In the genomic region with DNA sequence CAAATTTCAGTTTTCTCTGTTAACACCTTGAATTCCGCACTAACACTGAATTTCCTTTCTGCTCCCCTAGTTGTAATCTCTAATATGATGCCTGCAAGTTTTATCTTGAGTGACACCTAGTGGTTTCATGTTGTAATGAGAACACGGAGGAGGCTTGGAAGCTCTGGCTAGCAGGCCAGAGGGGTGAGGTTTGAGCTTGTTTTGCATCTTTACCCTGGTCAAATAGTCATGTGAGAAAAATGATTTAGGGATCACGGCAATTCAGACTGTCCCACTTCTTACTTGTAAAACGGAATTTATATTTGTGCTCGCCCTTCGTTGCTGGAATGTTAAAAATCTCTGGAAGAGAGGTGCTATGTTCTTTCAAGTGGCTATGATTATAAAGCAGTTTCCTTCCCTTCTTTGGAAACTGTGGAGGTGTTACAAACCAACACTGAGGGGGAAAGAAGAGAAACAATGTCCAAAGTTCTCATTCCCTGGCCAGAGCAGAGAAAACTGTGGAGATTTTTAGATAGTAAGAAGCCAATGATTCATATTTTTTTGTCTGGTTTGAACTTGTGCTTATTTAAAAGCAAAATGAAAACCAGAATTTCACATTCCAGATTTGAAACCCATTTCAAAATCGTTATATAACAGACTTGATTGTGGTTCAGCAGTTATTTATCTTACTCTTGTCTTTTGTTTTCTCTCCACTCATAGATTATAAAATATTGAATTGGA, we compare ENCODE assay signal across 9 cellular contexts. TPM values are rescaled to one million over a fixed set of nuclear protein-coding genes. Genes with fewer than 3 reads are reported as not detected.
DNase-seq lines count a peak whose midpoint lies in the region; ATAC-seq, FAIRE-seq and TF ChIP-seq lines count a peak whose summit lies in the region.
"Had no signal": no experiment of that assay in that cellular context is flagged by ENCODE, and none has a peak within 500 bp of the region (broad histone marks: within the 10 kb centered on the region; RNA-seq: fewer than 3 reads in every experiment).

No MANE protein-coding gene starts in this region.

- DNase-seq in activated CD4-positive, alpha-beta T cell treated with anti-CD3 and anti-CD28 coated beads, Interleukin-2, amount 10 ng/mL, durations not matched to agents 7 days and 5 days: peak; percentile 32
- DNase-seq in activated CD4-positive, alpha-beta T cell treated with anti-CD3 and anti-CD28 coated beads, Interleukin-2, amount 50 U/mL, for 1 hour: no peak
- DNase-seq in NCI-H69 (lab: John Stamatoyannopoulos, UW) (peak; percentile 64), MCF 10A (ENCODE audit: unreplicated experiment) (peak; percentile 83)

- H3K27me3 Mint-ChIP-seq in activated CD4-positive, alpha-beta T cell treated with anti-CD3 and anti-CD28 coated beads, Interleukin-2, amount 10 ng/mL, durations not matched to agents 7 days and 5 days: peaks cover 1% of the 10 kb centered on the region
- no peaks in the 10 kb centered on the region for H3K27me3 Mint-ChIP-seq in MCF 10A (ENCODE audit: insufficient read depth, unreplicated experiment)
- no peaks in the 10 kb centered on the region for H3K27me3 Mint-ChIP-seq in stimulated activated memory B cell treated with anti-CD40 and anti-IgM and Interleukin-4, amounts not matched to agents 10 μg/mL and 1 μg/mL and 100 μg/mL, for 72 hours

- no peaks in the 10 kb centered on the region for H3K9me3 Mint-ChIP-seq in activated CD4-positive, alpha-beta T cell treated with anti-CD3 and anti-CD28 coated beads, Interleukin-2, amount 10 ng/mL, durations not matched to agents 7 days and 5 days
- H3K9me3 Mint-ChIP-seq in MCF 10A (ENCODE audit: unreplicated experiment): no peaks in the 10 kb centered on the region
- peaks cover 5% of the 10 kb centered on the region for H3K9me3 Mint-ChIP-seq in stimulated activated memory B cell treated with anti-CD40 and anti-IgM and Interleukin-4, amounts not matched to agents 10 μg/mL and 1 μg/mL and 100 μg/mL, for 72 hours

- CTCF ChIA-PET in activated CD4-positive, alpha-beta T cell treated with anti-CD3 and anti-CD28 coated beads, Interleukin-2, amount 10 ng/mL, durations not matched to agents 7 days and 5 days (lab: Charles Lee): interaction anchor here (1.0 to 1.6 kb wide), 2 partner anchors 21 to 1001 kb away, joined by 3 to 5 read pairs; no protein-coding TSS in a partner anchor
- CTCF ChIA-PET in MCF 10A (lab: Yijun Ruan, JAX): interaction anchor here (0.6 to 5.4 kb wide), 48 partner anchors 8 to 1382 kb away, joined by 3 to 24 read pairs (median 3); partner anchors contain the start of gene FMO3

- FAIRE-seq in islet of Langerhans (lab: Jason Lieb, UNC): peak; percentile 99

- no peak overlapping the region for H3K4me3 Mint-ChIP-seq in activated CD4-positive, alpha-beta T cell treated with anti-CD3 and anti-CD28 coated beads, Interleukin-2, amount 10 ng/mL, durations not matched to agents 7 days and 5 days
- H3K4me3 Mint-ChIP-seq in MCF 10A (ENCODE audit: unreplicated experiment): no peak overlapping the region
- no peak overlapping the region for H3K4me3 Mint-ChIP-seq in stimulated activated memory B cell treated with anti-CD40 and anti-IgM and Interleukin-4, amounts not matched to agents 10 μg/mL and 1 μg/mL and 100 μg/mL, for 72 hours

- intact Hi-C loops in MCF 10A (cut with micrococcal nuclease): loop anchor here (1.0 to 5.0 kb wide), 5 partner anchors 163 to 1001 kb away; no protein-coding TSS in a partner anchor

- TF ChIP-seq CTCF in MCF 10A (IDR thresholded peaks at IDR 0.05; ENCODE audit: unreplicated experiment): peak; percentile 78

- no peaks in the 10 kb centered on the region for H3K4me1 Mint-ChIP-seq in activated CD4-positive, alpha-beta T cell treated with anti-CD3 and anti-CD28 coated beads, Interleukin-2, amount 10 ng/mL, durations not matched to agents 7 days and 5 days
- H3K4me1 Mint-ChIP-seq in MCF 10A (ENCODE audit: insufficient read depth, unreplicated experiment): peaks cover 12% of the 10 kb centered on the region
- H3K4me1 Mint-ChIP-seq in stimulated activated memory B cell treated with anti-CD40 and anti-IgM and Interleukin-4, amounts not matched to agents 10 μg/mL and 1 μg/mL and 100 μg/mL, for 72 hours: peaks cover 7% of the 10 kb centered on the region

- POLR2A ChIA-PET in activated CD4-positive, alpha-beta T cell treated with anti-CD3 and anti-CD28 coated beads, Interleukin-2, amount 10 ng/mL, durations not matched to agents 7 days and 5 days (lab: Charles Lee): no interaction called here
- POLR2A ChIA-PET in MCF 10A (lab: Yijun Ruan, JAX): interaction anchor here (0.6 to 0.7 kb wide), 2 partner anchors 416 to 1053 kb away, joined by 3 read pairs; no protein-coding TSS in a partner anchor

- ATAC-seq in GM21390 (IDR thresholded peaks at IDR 0.05; ENCODE audit: unreplicated experiment) (peak; percentile 92), HG03575 (IDR thresholded peaks at IDR 0.05; ENCODE audit: extremely low read depth, insufficient number of reproducible peaks, low FRiP score, unreplicated experiment) (peak; percentile 83)
- peak; percentile 70 for ATAC-seq in stimulated activated memory B cell treated with anti-CD40 and anti-IgM and Interleukin-4, amounts not matched to agents 10 μg/mL and 1 μg/mL and 100 μg/mL, for 72 hours

- H3K27ac Mint-ChIP-seq in activated CD4-positive, alpha-beta T cell treated with anti-CD3 and anti-CD28 coated beads, Interleukin-2, amount 10 ng/mL, durations not matched to agents 7 days and 5 days: no peak overlapping the region
- H3K27ac Mint-ChIP-seq in MCF 10A (ENCODE audit: low read depth, unreplicated experiment): peak overlapping the region; percentile 4
- H3K27ac Mint-ChIP-seq in stimulated activated memory B cell treated with anti-CD40 and anti-IgM and Interleukin-4, amounts not matched to agents 10 μg/mL and 1 μg/mL and 100 μg/mL, for 72 hours: no peak overlapping the region

- no peaks in the 10 kb centered on the region for H3K36me3 Mint-ChIP-seq in activated CD4-positive, alpha-beta T cell treated with anti-CD3 and anti-CD28 coated beads, Interleukin-2, amount 10 ng/mL, durations not matched to agents 7 days and 5 days (ENCODE audit: low read depth)
- no peaks in the 10 kb centered on the region for H3K36me3 Mint-ChIP-seq in MCF 10A (ENCODE audit: insufficient read depth, unreplicated experiment)
- no peaks in the 10 kb centered on the region for H3K36me3 Mint-ChIP-seq in stimulated activated memory B cell treated with anti-CD40 and anti-IgM and Interleukin-4, amounts not matched to agents 10 μg/mL and 1 μg/mL and 100 μg/mL, for 72 hours

- no TSS peak for BruUV-seq in MCF 10A (replicated peaks; lab: Mats Ljungman, UMichigan)

RNA-seq across cellular contexts. Expression of gene MROH9, which starts 5.3 kb away (rescaled TPM):
- not detected for total RNA-seq in activated CD4-positive, alpha-beta T cell treated with anti-CD3 and anti-CD28 coated beads, Interleukin-2, amount 10 ng/mL, durations not matched to agents 7 days and 5 days
- total RNA-seq in MCF 10A (2022): not detected in 2 replicates
- total RNA-seq: lower leg skin had no signal
